Comparison of ENCODE assay signal across 1 cellular context in the genomic region with DNA sequence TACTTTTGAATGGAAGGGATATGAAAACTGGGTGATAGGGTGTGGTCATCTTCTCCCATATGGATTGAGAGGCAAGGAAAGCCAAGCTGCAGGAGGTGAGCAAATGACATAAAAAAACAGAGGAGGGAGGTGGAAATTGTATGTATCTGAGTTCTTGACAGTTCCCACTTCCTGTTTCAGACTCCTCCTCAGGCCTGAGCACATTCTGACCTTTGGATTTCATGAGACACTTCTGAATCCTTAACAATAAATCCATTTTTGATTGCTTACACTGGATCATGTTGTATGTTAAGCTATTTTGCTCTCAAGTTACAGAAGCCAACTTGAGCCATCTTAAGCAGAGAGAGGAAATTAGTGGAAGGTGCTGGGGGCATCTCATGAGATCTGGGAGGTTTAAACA.
TF ChIP-seq lines count a peak whose summit lies in the region.

No MANE protein-coding gene starts in this region.

TF ChIP-seq in K562, 482 proteins besides CTCF, POLR2A, EP300 and RAD21:
- TF ChIP-seq JUND (IDR thresholded peaks at IDR 0.05; ENCODE audit: borderline replicate concordance, low read depth, low read length): no peak
- TF ChIP-seq JUND (tag; IDR thresholded peaks at IDR 0.05; ENCODE audit: borderline replicate concordance, low read depth, low read length): no peak
- TF ChIP-seq ZNF146 (CRISPR knock-in tag; IDR thresholded peaks at IDR 0.05; ENCODE audit: unreplicated experiment): no peak
- TF ChIP-seq SPI1 (IDR thresholded peaks at IDR 0.05; ENCODE audit: borderline replicate concordance, low read depth, low read length): peak; percentile 75; the same call in 1 of the 2 replicates
- no peak for TF ChIP-seq NELFE (IDR thresholded peaks at IDR 0.05; ENCODE audit: insufficient read depth, insufficient read length)
- TF ChIP-seq RB1 (IDR thresholded peaks at IDR 0.05; ENCODE audit: low read depth): no peak
- no peak for TF ChIP-seq TOE1 (IDR thresholded peaks at IDR 0.05; ENCODE audit: borderline replicate concordance)
- no peak for TF ChIP-seq TOE1 (CRISPR knock-in tag; IDR thresholded peaks at IDR 0.05; ENCODE audit: borderline replicate concordance, low read depth)
- TF ChIP-seq CREM (IDR thresholded peaks at IDR 0.05; ENCODE audit: low read depth): no peak
